11 cellular contexts compared by ENCODE assay signal in the genomic region with DNA sequence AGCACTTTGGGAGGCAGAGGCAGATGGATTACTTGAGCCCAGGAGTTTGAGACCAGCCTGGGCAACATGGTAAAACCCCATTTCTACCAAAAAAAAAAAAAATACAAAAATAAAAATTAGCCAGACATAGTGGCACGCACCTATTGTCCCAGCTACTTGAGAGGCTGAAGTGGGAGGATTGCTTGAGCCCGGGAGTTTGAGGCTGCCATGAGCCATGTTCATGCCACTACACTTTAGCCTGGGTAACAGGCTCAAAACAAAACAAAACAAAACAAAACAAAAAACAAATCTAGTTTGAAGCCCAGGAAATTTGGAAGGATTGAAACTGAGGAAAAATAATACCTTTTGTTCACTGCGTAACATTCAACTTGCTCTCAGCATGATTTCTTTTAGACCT. TPM values are rescaled to one million over a fixed set of nuclear protein-coding genes. Genes with fewer than 3 reads are reported as not detected.
DNase-seq lines count a peak whose midpoint lies in the region; TF ChIP-seq lines count a peak whose summit lies in the region.
"Had no signal": no experiment of that assay in that cellular context is flagged by ENCODE, and none has a peak within 500 bp of the region (broad histone marks: within the 10 kb centered on the region; RNA-seq: fewer than 3 reads in every experiment).

No MANE protein-coding gene starts in this region.

- H3K14ac ChIP-seq in trophoblast cell (ENCODE audit: low read length) = no peak overlapping the region

- peak overlapping the region; percentile 34 for H3K4me2 ChIP-seq in osteoblast (ENCODE audit: insufficient read depth, low read length)
- no peak overlapping the region for H3K4me2 ChIP-seq in trophoblast cell (ENCODE audit: low read length)

- H4K12ac ChIP-seq in trophoblast cell (ENCODE audit: low read depth, low read length) = no peak overlapping the region

- H3K4ac ChIP-seq in trophoblast cell (ENCODE audit: low read depth, low read length) = no peak overlapping the region

- H3K36me3 ChIP-seq in osteoblast (ENCODE audit: insufficient read depth, low read length) (no peaks in the 10 kb centered on the region), trophoblast cell (ENCODE audit: control insufficient read depth in 1 of 2, insufficient read depth in 2 of 2, low read length in 2 of 2) (no peaks in the 10 kb centered on the region)
- H3K36me3 ChIP-seq: pancreas had no signal

- no peak overlapping the region for H2BK5ac ChIP-seq in trophoblast cell (ENCODE audit: low read depth, low read length, poor library complexity)

- DNase-seq in CD14-positive monocyte (ENCODE audit: low spot score) (no peak), NB4 (ENCODE audit: low read depth) (peak; percentile 5), coronary artery (ENCODE audit: low spot score) (no peak), osteoblast (ENCODE audit: insufficient read length, low spot score, missing footprints) (no peak), NOMO-1 treated with dmso at 0.1 percent for 144 hours (lab: John Stamatoyannopoulos, UW; ENCODE audit: unreplicated experiment) (no peak), occipital lobe (lab: John Stamatoyannopoulos, UW) (no peak), HT-29 (ENCODE audit: low spot score) (no peak), trophoblast cell (no peak)
- DNase-seq: MG63, NCI-H510A treated with DMSO at 0.1 percent for 48 hours, pancreas had no signal

- H3K9me3 Mint-ChIP-seq in CD14-positive monocyte = peaks cover 0 to 2% (median 0%) of the 10 kb centered on the region in 7 donors

- no peaks in the 10 kb centered on the region for H3K79me1 ChIP-seq in trophoblast cell (ENCODE audit: low read length)

- H3K4me1 ChIP-seq in osteoblast (ENCODE audit: insufficient read depth, low read length) = peaks cover 40% of the 10 kb centered on the region
- peaks cover 0 to 5% of the 10 kb centered on the region in 2 experiments for H3K4me1 ChIP-seq in trophoblast cell (ENCODE audit: control insufficient read depth in 1 of 2, insufficient read depth in 2 of 2, low read length in 2 of 2)

- no peak overlapping the region for H2BK120ac ChIP-seq in trophoblast cell (ENCODE audit: insufficient read depth, low read length, poor library complexity)

- no peak overlapping the region for H2AK5ac ChIP-seq in trophoblast cell (ENCODE audit: low read length)

- H3K36me3 Mint-ChIP-seq in CD14-positive monocyte = peaks cover 3 to 8% of the 10 kb centered on the region in 2 donors

- no peak for TF ChIP-seq CTCF in CD14-positive monocyte (IDR thresholded peaks at IDR 0.05)
- no peak for TF ChIP-seq CTCF in NB4 (IDR thresholded peaks at IDR 0.05; ENCODE audit: low read depth, low read length)
- no peak for TF ChIP-seq CTCF in coronary artery (IDR thresholded peaks at IDR 0.05)
- TF ChIP-seq CTCF in osteoblast (IDR thresholded peaks at IDR 0.05; ENCODE audit: extremely low read depth, low read depth, low read length) = no peak

- no peaks in the 10 kb centered on the region for H3K27me3 Mint-ChIP-seq in CD14-positive monocyte (ENCODE audit: low read depth in 3 of 3)

- H3K9me3 ChIP-seq in osteoblast (ENCODE audit: low read depth, low read length) (no peaks in the 10 kb centered on the region), trophoblast cell (ENCODE audit: insufficient read depth, low read depth, low read length) (no peaks in the 10 kb centered on the region)
- H3K9me3 ChIP-seq: MG63, pancreas had no signal

- peaks cover 39% of the 10 kb centered on the region for H4K20me1 ChIP-seq in osteoblast (ENCODE audit: insufficient read depth, low read length)

- H3K23ac ChIP-seq in trophoblast cell (ENCODE audit: low read length) = no peak overlapping the region

- H3K27me3 ChIP-seq in osteoblast (ENCODE audit: insufficient read depth, low read length) (no peaks in the 10 kb centered on the region), trophoblast cell (ENCODE audit: insufficient read depth, low read length) (no peaks in the 10 kb centered on the region)
- H3K27me3 ChIP-seq: MG63, pancreas had no signal

- H3K27ac Mint-ChIP-seq in CD14-positive monocyte = peak overlapping the region; percentile 84 to 93 (median 90)

- H3K27ac ChIP-seq in coronary artery (peak overlapping the region; percentile 52 to 62), osteoblast (ENCODE audit: low read depth, low read length) (peak overlapping the region; percentile 62), trophoblast cell (ENCODE audit: low read depth, low read length) (no peak overlapping the region)

- H3K18ac ChIP-seq in trophoblast cell (ENCODE audit: low read length) = no peak overlapping the region

- H2AFZ ChIP-seq in osteoblast (ENCODE audit: low read length) = no peak overlapping the region
- H2AFZ ChIP-seq in trophoblast cell (ENCODE audit: insufficient read depth, low read length, poor library complexity) = no peak overlapping the region

- no peak overlapping the region for H4K8ac ChIP-seq in trophoblast cell (ENCODE audit: low read depth, low read length)

- peaks cover 71% of the 10 kb centered on the region for H3K4me1 Mint-ChIP-seq in CD14-positive monocyte

- H2BK12ac ChIP-seq in trophoblast cell (ENCODE audit: low read length) = no peak overlapping the region

- H4K91ac ChIP-seq in trophoblast cell (ENCODE audit: low read depth, low read length) = no peak overlapping the region

- intact Hi-C loops in CD14-positive monocyte (cut with micrococcal nuclease) = no loop called here

- no peak overlapping the region for H3K9ac ChIP-seq in trophoblast cell (ENCODE audit: low read length)

- H3K4me3 ChIP-seq in NB4 (ENCODE audit: low read depth, low read length) (no peak overlapping the region), coronary artery (peak overlapping the region; percentile 21), osteoblast (ENCODE audit: insufficient read depth, low read length) (no peak overlapping the region), trophoblast cell (ENCODE audit: low read depth, low read length) (no peak overlapping the region)
- H3K4me3 ChIP-seq: MG63, pancreas had no signal

- WGBS in trophoblast cell (ENCODE audit: extremely low coverage, insufficient coverage, insufficient read length) = no CpG with 5 or more reads among the region's 3 CpGs

- H3K4me3 Mint-ChIP-seq in CD14-positive monocyte = peak overlapping the region in 1 of 2 donors; percentile 73

- no peak for TF ChIP-seq POLR2A in NB4 (IDR thresholded peaks at IDR 0.05; ENCODE audit: extremely low read depth, insufficient read length)

- H3K79me2 ChIP-seq in osteoblast (ENCODE audit: insufficient read depth, low read length) (peaks cover 90% of the 10 kb centered on the region), trophoblast cell (ENCODE audit: control insufficient read depth, insufficient read depth, low read length, poor library complexity) (no peaks in the 10 kb centered on the region)

RNA-seq across cellular contexts. Expression of gene TMOD3, which starts 16.6 kb away (rescaled TPM):
- 10 to 100 TPM; 27.8 to 34.8 TPM for polyA plus RNA-seq in CD14-positive monocyte
- total RNA-seq in osteoblast = 44.5 and 49.8 TPM in 2 replicates
- 81.7 TPM for total RNA-seq in occipital lobe
- 19.9 and 20.5 TPM in 2 replicates for total RNA-seq in HT-29 (2014; rRNA removed; shearing (Covaris generic))
- polyA plus RNA-seq in trophoblast cell (2013) = 36.0 and 36.1 TPM in 2 replicates
